In the genomic region with DNA sequence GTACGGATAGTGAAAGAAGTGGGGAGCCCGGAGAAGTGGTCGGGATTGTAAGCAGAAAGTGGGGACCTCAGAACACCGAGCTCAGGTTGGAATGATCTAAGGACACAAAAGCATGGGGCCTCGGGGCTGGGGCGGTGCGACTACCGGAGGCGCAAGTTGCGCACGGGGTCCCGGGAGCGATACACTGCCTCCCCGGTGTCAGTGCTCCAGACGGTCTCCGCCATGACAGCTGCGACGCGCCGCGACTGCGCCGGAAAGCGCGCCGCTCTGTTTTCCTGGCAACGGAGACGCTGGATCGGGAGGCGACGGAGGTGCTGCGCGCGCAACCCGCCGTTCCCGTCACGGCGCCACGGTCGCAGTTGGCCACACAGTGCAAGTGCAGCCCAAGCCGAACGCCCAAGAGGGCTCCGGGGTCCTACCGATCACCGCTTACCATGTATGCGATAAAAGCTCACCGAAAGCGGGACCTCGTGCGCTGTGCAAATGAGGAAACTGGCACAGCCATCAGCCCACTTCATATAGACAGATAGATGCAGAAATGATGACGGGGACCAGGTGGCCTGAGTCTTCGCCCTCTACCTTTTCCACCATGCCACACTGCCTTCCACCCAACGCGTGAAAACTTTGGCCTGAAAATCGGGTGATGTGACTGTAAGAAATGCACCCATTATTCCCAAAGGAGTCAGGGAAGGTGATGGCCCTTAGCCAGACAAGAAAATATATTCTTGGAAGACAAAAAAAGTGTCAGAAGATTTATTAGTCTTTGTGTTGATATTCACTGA, we compare ENCODE assay signal across 8 cellular contexts. TPM values are rescaled to one million over a fixed set of nuclear protein-coding genes. Genes with fewer than 3 reads are reported as not detected.
DNase-seq lines count a peak whose midpoint lies in the region; ATAC-seq and TF ChIP-seq lines count a peak whose summit lies in the region.

A gene (minus strand): TSS at position 249 of the 782 bp plus-strand sequence. CDS start 25 bp downstream, at position 224.

- no peaks in the 10 kb centered on the region for H3K9me3 Mint-ChIP-seq in natural killer cell

- H3K27me3 Mint-ChIP-seq in natural killer cell (ENCODE audit: low read depth in 2 of 2), result peaks cover 0 to 13% of the 10 kb centered on the region in 2 donors

- H3K36me3 Mint-ChIP-seq in natural killer cell, result no peaks in the 10 kb centered on the region

- TF ChIP-seq CTCF in LNCAP (IDR thresholded peaks at IDR 0.05) (peak; percentile 52), fibroblast of mammary gland (conservative IDR thresholded peaks at IDR 0.05; ENCODE audit: control insufficient read depth, insufficient read depth, low read depth, low read length) (peak; percentile 34), natural killer cell (IDR thresholded peaks at IDR 0.05) (peak; percentile 63)

- H3K4me3 Mint-ChIP-seq in natural killer cell, result peak within 1 kb of the TSS; percentile 96

- H3K4me1 Mint-ChIP-seq in natural killer cell, result peaks cover 18 to 22% of the 10 kb centered on the region in 2 donors

- peak; percentile 95 to 98 (median 97) for ATAC-seq in natural killer cell

- peak within 1 kb of the TSS; percentile 93 for H3K4me3 ChIP-seq in fibroblast of mammary gland (ENCODE audit: control insufficient read depth, low read depth, low read length)

- peak within 1 kb of the TSS; percentile 94 to 95 for H3K27ac Mint-ChIP-seq in natural killer cell

- DNase-seq in ELR (ENCODE audit: low read depth), result peak; percentile 94
- DNase-seq in GOT3 (lab: John Stamatoyannopoulos, UW), result peak; percentile 87
- peak; percentile 85 for DNase-seq in RPMI7951 (ENCODE audit: low read depth)
- DNase-seq in activated T-helper 1 cell treated with anti-CD3 and anti-CD28 coated beads, Interleukin-2, amount 50 U/mL, for 16 hours (ENCODE audit: low read depth in 1 of 2, low spot score in 1 of 2), result peak; percentile 88 to 93
- peak; percentile 87 for DNase-seq in fibroblast of mammary gland (ENCODE audit: low read depth)
- peak; percentile 92 for DNase-seq in natural killer cell
- DNase-seq in stimulated activated naive CD4-positive, alpha-beta T cell (lab: John Stamatoyannopoulos, UW), result peak; percentile 87 to 95 (median 92)

- intact Hi-C loops in natural killer cell (cut with micrococcal nuclease), result loop anchor here (2.0 kb wide), 1 partner anchor 212 kb away; a partner anchor contains a TSS

RNA-seq across cellular contexts. Expression of the gene that starts here (rescaled TPM):
- total RNA-seq in RPMI7951 (2014; rRNA removed; shearing (Covaris generic)), result 8.8 and 15.7 TPM in 2 replicates
- total RNA-seq in natural killer cell, result 10 to 100 TPM in 1 of 3 donors, 1 to 10 TPM in 2; 4.5 to 10.7 (median 8.5) TPM

Comparison
In these comparisons a context has a peak if more than half of its experiments do, and no peak if none do; other contexts are left out.
1. Peak in every context shown above with its lines: DNase-seq, ATAC-seq and H3K4me3 ChIP-seq.